ENCODE assay signal across 25 cellular contexts in the genomic region with DNA sequence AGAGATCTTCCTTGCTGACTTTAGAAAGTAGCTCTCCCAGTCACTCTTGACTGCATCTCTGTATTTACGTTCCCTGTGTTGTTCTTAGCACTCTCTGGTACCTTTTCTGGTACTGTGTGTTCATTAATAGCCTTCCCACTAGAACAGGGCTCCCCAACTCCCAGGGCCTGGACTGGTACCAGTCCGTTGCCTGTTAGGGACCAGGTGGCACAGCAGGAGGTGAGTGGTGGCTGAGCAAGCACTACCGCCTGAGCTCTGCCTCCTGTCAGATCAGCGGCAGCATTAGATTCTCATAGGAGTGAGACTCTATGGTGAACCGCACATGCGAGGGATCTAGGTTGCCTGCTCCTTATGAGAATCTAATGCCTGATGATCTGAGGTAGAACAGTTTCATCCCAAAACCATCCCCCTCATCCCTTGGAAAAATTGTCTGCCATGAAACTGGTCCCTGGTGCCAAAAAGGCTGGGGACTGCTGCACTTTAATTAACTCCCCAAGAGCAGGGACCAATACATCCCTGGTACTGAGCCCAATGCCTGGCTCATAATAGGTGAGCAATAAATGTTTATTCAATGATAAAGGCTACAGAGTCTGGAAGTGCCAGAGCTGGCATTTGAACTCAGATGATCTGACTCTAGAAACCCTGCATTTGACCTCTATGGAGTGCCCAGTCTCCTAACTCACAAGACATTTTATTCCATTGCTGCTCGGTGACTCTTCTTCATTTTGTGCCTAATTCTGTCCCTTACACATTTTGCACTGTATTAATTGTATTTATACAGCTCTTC. TPM values are rescaled to one million over a fixed set of nuclear protein-coding genes. Genes with fewer than 3 reads are reported as not detected.
DNase-seq lines count a peak whose midpoint lies in the region; ATAC-seq and TF ChIP-seq lines count a peak whose summit lies in the region.
"Had no signal": no experiment of that assay in that cellular context is flagged by ENCODE, and none has a peak within 500 bp of the region (broad histone marks: within the 10 kb centered on the region; RNA-seq: fewer than 3 reads in every experiment).

No MANE protein-coding gene starts in this region.

- no peak for TF ChIP-seq RAD21 in SK-N-SH (IDR thresholded peaks at IDR 0.05; ENCODE audit: low read length)

- intact Hi-C loops in tibial artery (cut with DNase I; ENCODE audit: low total_unique reads), result no loop called here

- H3K79me2 ChIP-seq in SK-N-SH (ENCODE audit: insufficient read depth), result peaks cover 20% of the 10 kb centered on the region

- CTCF ChIA-PET in SK-N-SH (lab: Yijun Ruan, JAX), result interaction anchor here (0.9 to 1.1 kb wide), 2 partner anchors 10 to 22 kb away, joined by 3 to 4 read pairs; no protein-coding TSS in a partner anchor

- peak overlapping the region; percentile 13 to 65; a peak in 2 of 4 replicates for H3K27ac ChIP-seq in SK-N-SH (ENCODE audit: low read depth in 2 of 2, low read length in 1 of 2)
- peak overlapping the region; percentile 44 to 61 for H3K27ac ChIP-seq in tibial artery
- H3K27ac ChIP-seq: WERI-Rb-1 had no signal

- DNase-seq in SK-N-SH (no peak), endothelial cell (ENCODE audit: low spot score) (no peak), tibial artery (no peak), NCI-H187 (lab: John Stamatoyannopoulos, UW) (no peak), DMS79 (lab: John Stamatoyannopoulos, UW) (no peak), ACHN (no peak)
- DNase-seq: activated CD4-positive, alpha-beta T cell treated with anti-CD3 and anti-CD28 coated beads, Interleukin-2, amount 50 U/mL, for 4 hours; activated naive CD4-positive, alpha-beta T cell treated with anti-CD3 and anti-CD28 coated beads for 36 hours; activated T-cell treated with anti-CD3 and anti-CD28 coated beads for 4 hours; BE2C; colonic mucosa; hippocampal formation; islet precursor cell; NCI-H1436; NCI-H2171; NCI-H69; retina; Right ventricle myocardium superior; T-helper 1 cell; transverse colon; WERI-Rb-1 had no signal

- POLR2A ChIA-PET in SK-N-SH (lab: Yijun Ruan, JAX), result no interaction called here

- 46% methylated on average over 7 of the region's 7 CpGs for WGBS in SK-N-SH (ENCODE audit: low lambda C conversion rate)

- H3K9me3 Mint-ChIP-seq in endothelial cell (ENCODE audit: unreplicated experiment) (no peaks in the 10 kb centered on the region), nephron (no peaks in the 10 kb centered on the region)
- H3K9me3 Mint-ChIP-seq: activated naive CD4-positive, alpha-beta T cell treated with anti-CD3 and anti-CD28 coated beads for 36 hours; neural crest cell; stimulated activated effector memory CD8-positive, alpha-beta T cell treated with anti-CD3 and anti-CD28 coated beads, Interleukin-12 subunit alpha, Interleukin-12 subunit beta, amount 100 ng/mL, for 72 hours had no signal

- no peak for TF ChIP-seq EP300 in SK-N-SH (IDR thresholded peaks at IDR 0.05; ENCODE audit: borderline replicate concordance in 1 of 2, low read depth in 1 of 2, low read length in 1 of 2)

- no peak for ATAC-seq in SK-N-SH treated with all-trans-retinoic acid at 6 μM for 48 hours
- ATAC-seq: stimulated activated effector memory CD8-positive, alpha-beta T cell treated with anti-CD3 and anti-CD28 coated beads, Interleukin-12 subunit alpha, Interleukin-12 subunit beta, amount 100 ng/mL, for 72 hours had no signal

- H3K9me2 ChIP-seq in SK-N-SH, result no peaks in the 10 kb centered on the region

- no peaks in the 10 kb centered on the region for H4K20me1 ChIP-seq in SK-N-SH (ENCODE audit: insufficient read depth)

- no peak overlapping the region for H2AFZ ChIP-seq in SK-N-SH (ENCODE audit: low read depth)

- H3K27ac Mint-ChIP-seq in endothelial cell (ENCODE audit: unreplicated experiment) (no peak overlapping the region), nephron (peak overlapping the region in 2 of 3 experiments; percentile 64 to 72)
- H3K27ac Mint-ChIP-seq: activated naive CD4-positive, alpha-beta T cell treated with anti-CD3 and anti-CD28 coated beads for 36 hours; stimulated activated effector memory CD8-positive, alpha-beta T cell treated with anti-CD3 and anti-CD28 coated beads, Interleukin-12 subunit alpha, Interleukin-12 subunit beta, amount 100 ng/mL, for 72 hours had no signal

- H3K4me2 ChIP-seq in SK-N-SH, result no peak overlapping the region

- H3K27me3 ChIP-seq in SK-N-SH (ENCODE audit: insufficient read depth) (no peaks in the 10 kb centered on the region), tibial artery (no peaks in the 10 kb centered on the region)
- H3K27me3 ChIP-seq: colonic mucosa, transverse colon had no signal

- H3K36me3 ChIP-seq in SK-N-SH (replicated peaks in 1 of 2; ENCODE audit: control insufficient read depth in 1 of 2, insufficient read depth in 2 of 2, low read length in 1 of 2) (peaks cover 0 to 3% of the 10 kb centered on the region in 2 experiments), tibial artery (peaks cover 0 to 6% (median 0%) of the 10 kb centered on the region in 3 donors)
- H3K36me3 ChIP-seq: BE2C, colonic mucosa, WERI-Rb-1 had no signal

- H3K27me3 Mint-ChIP-seq in endothelial cell (ENCODE audit: unreplicated experiment) (no peaks in the 10 kb centered on the region), nephron (ENCODE audit: low read depth) (no peaks in the 10 kb centered on the region)

- in situ Hi-C loops in ACHN (cut with HindIII; ENCODE audit: low pct_ligation_motif_present, low pct_unique_long_range_greater_than_20kb, low sequenced_read_pairs), result no loop called here

- H3K36me3 Mint-ChIP-seq in endothelial cell (ENCODE audit: low read depth, unreplicated experiment) (peaks cover 22% of the 10 kb centered on the region), nephron (ENCODE audit: low read depth) (peaks cover 38% of the 10 kb centered on the region)
- H3K36me3 Mint-ChIP-seq: stimulated activated effector memory CD8-positive, alpha-beta T cell treated with anti-CD3 and anti-CD28 coated beads, Interleukin-12 subunit alpha, Interleukin-12 subunit beta, amount 100 ng/mL, for 72 hours had no signal

- no peak for TF ChIP-seq CTCF in SK-N-SH (IDR thresholded peaks at IDR 0.05)
- TF ChIP-seq CTCF in endothelial cell (IDR thresholded peaks at IDR 0.05; ENCODE audit: unreplicated experiment), result no peak
- TF ChIP-seq CTCF in nephron (IDR thresholded peaks at IDR 0.05; ENCODE audit: unreplicated experiment in 3 of 3), result no peak
- no peak for TF ChIP-seq CTCF in tibial artery (IDR thresholded peaks at IDR 0.05)

- H3K9me3 ChIP-seq in SK-N-SH, result no peaks in the 10 kb centered on the region
- no peaks in the 10 kb centered on the region for H3K9me3 ChIP-seq in tibial artery
- H3K9me3 ChIP-seq: BE2C, colonic mucosa, transverse colon had no signal

- H3K4me1 Mint-ChIP-seq in endothelial cell (ENCODE audit: unreplicated experiment) (peaks cover 11% of the 10 kb centered on the region), nephron (peaks cover 13% of the 10 kb centered on the region)
- H3K4me1 Mint-ChIP-seq: neural crest cell had no signal

- peaks cover 15% of the 10 kb centered on the region for H3F3A ChIP-seq in SK-N-SH (replicated peaks; ENCODE audit: insufficient read depth)

- H3K4me3 ChIP-seq in SK-N-SH (ENCODE audit: low read depth in 2 of 2, low read length in 1 of 2) (no peak overlapping the region), tibial artery (no peak overlapping the region)
- H3K4me3 ChIP-seq: colonic mucosa, transverse colon had no signal

- no peak overlapping the region for H3K9ac ChIP-seq in SK-N-SH

- H3K4me1 ChIP-seq in SK-N-SH (ENCODE audit: control insufficient read depth in 1 of 2, insufficient read depth in 2 of 2, low read depth in 1 of 2, low read length in 1 of 2) (no peaks in the 10 kb centered on the region; a peak in 2 of 4 replicates), tibial artery (peaks cover 0 to 88% (median 30%) of the 10 kb centered on the region in 4 donors)
- H3K4me1 ChIP-seq: BE2C, colonic mucosa had no signal

- H3K4me3 Mint-ChIP-seq in endothelial cell (ENCODE audit: unreplicated experiment), result peak overlapping the region; percentile 61
- H3K4me3 Mint-ChIP-seq in nephron, result no peak overlapping the region
- H3K4me3 Mint-ChIP-seq: activated naive CD4-positive, alpha-beta T cell treated with anti-CD3 and anti-CD28 coated beads for 36 hours; neural crest cell; stimulated activated effector memory CD8-positive, alpha-beta T cell treated with anti-CD3 and anti-CD28 coated beads, Interleukin-12 subunit alpha, Interleukin-12 subunit beta, amount 100 ng/mL, for 72 hours had no signal

TF ChIP-seq in SK-N-SH, 30 proteins besides CTCF, POLR2A, EP300 and RAD21 (continues in another document):
- TF ChIP-seq ELF1 (IDR thresholded peaks at IDR 0.05), result no peak
- TF ChIP-seq, protein P1, sequence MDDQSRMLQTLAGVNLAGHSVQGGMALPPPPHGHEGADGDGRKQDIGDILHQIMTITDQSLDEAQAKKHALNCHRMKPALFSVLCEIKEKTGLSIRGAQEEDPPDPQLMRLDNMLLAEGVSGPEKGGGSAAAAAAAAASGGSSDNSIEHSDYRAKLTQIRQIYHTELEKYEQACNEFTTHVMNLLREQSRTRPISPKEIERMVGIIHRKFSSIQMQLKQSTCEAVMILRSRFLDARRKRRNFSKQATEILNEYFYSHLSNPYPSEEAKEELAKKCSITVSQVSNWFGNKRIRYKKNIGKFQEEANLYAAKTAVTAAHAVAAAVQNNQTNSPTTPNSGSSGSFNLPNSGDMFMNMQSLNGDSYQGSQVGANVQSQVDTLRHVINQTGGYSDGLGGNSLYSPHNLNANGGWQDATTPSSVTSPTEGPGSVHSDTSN (IDR thresholded peaks at IDR 0.05), result no peak

TF ChIP-seq in SK-N-SH treated with all-trans-retinoic acid at 6 μM for 48 hours, 23 proteins besides CTCF, POLR2A, EP300 and RAD21 (continues in another document):
- no peak for TF ChIP-seq TOX (CRISPR knock-in tag; IDR thresholded peaks at IDR 0.05; ENCODE audit: borderline replicate concordance)
- TF ChIP-seq ZNF70 (CRISPR knock-in tag; IDR thresholded peaks at IDR 0.05), result no peak
- TF ChIP-seq CSDC2 (CRISPR knock-in tag; IDR thresholded peaks at IDR 0.05), result no peak
- TF ChIP-seq BACH2 (CRISPR knock-in tag; IDR thresholded peaks at IDR 0.05; ENCODE audit: borderline replicate concordance), result no peak
- TF ChIP-seq ISL1 (CRISPR knock-in tag; IDR thresholded peaks at IDR 0.05), result no peak
- TF ChIP-seq GLIS3 (CRISPR knock-in tag; IDR thresholded peaks at IDR 0.05), result no peak
- TF ChIP-seq ZNF8 (CRISPR knock-in tag; IDR thresholded peaks at IDR 0.05), result no peak

RNA-seq across cellular contexts. Expression of gene UTRN, which starts 11.0 kb away (rescaled TPM):
- 6.8 and 8.7 TPM in 2 replicates for polyA plus RNA-seq in SK-N-SH (2012; rRNA removed)
- polyA plus RNA-seq in SK-N-SH (2012; cell fraction: cytosol; rRNA removed), result 10.1 and 10.3 TPM in 2 replicates
- 9.0 and 18.6 TPM in 2 replicates for polyA plus RNA-seq in SK-N-SH (2012; cell fraction: nucleus; rRNA removed)
- 164 TPM for total RNA-seq in endothelial cell (ENCODE audit: unreplicated experiment)
